8 cellular contexts compared by ENCODE assay signal in the genomic region with DNA sequence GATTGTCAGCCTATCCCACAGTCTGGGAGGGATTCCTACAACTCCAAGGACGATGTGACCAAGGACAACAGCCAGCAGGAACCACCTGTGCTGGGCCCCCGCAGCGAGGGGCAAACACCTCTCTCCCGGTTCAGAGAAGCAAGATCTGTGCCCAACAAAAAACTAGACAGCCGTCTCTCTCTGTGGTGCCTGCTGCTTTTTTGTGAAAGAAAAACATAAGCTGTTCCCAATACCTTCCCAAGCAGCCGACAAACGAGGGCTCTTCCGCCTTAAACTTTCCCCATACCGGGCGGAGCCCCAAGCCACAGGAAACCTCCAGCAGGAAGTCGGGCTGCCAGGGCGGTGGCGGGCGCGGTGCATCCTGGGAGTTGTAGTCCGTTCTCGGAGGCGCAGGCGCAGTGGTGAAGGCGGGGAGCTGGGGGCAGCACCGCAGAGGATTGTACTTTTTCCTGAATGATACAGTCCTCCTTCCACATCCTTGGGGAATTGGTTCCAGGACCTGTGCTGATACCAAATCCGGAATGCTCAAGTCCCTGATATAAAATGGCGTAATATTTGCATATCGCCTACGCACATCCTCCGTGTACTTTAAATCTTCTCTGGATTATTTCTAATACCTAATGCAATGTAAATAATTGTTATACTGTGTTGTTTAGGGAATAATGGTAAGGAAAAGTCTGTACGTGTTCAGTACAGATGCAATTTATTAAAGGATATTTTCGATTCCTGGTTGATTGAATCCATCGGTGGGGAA.
DNase-seq lines count a peak whose midpoint lies in the region; ATAC-seq and TF ChIP-seq lines count a peak whose summit lies in the region.

No MANE protein-coding gene starts in this region.

- peaks cover 34% of the 10 kb centered on the region for H3K4me1 ChIP-seq in adipocyte (ENCODE audit: control insufficient read depth, insufficient read depth, low read length)
- H3K4me1 ChIP-seq in parathyroid adenoma, result peaks cover 3% of the 10 kb centered on the region
- peaks cover 0 to 40% (median 25%) of the 10 kb centered on the region in 4 donors for H3K4me1 ChIP-seq in tibial nerve

- peak overlapping the region; percentile 97 for H2AFZ ChIP-seq in parathyroid adenoma

- H3K9ac ChIP-seq in adipocyte (ENCODE audit: low read length) (peak overlapping the region; percentile 98), parathyroid adenoma (peak overlapping the region; percentile 84)

- H3K36me3 ChIP-seq in adipocyte (ENCODE audit: control insufficient read depth, insufficient read depth, low read length, severe bottlenecking), result no peaks in the 10 kb centered on the region
- no peaks in the 10 kb centered on the region for H3K36me3 ChIP-seq in parathyroid adenoma (ENCODE audit: control insufficient read depth, insufficient read depth, low read length)
- H3K36me3 ChIP-seq in tibial nerve, result no peaks in the 10 kb centered on the region

- H3K27me3 ChIP-seq in adipocyte (replicated peaks; ENCODE audit: control insufficient read depth, insufficient read depth, low read length) (no peaks in the 10 kb centered on the region), parathyroid adenoma (ENCODE audit: control insufficient read depth, insufficient read depth, low read length) (no peaks in the 10 kb centered on the region), tibial nerve (no peaks in the 10 kb centered on the region)

- H3K27ac ChIP-seq in parathyroid adenoma (peak overlapping the region; percentile 96), tibial nerve (peak overlapping the region; percentile 95 to 98 (median 96))

- DNase-seq in GM12865 (ENCODE audit: low read depth) (peak; percentile 94), NCI-H1417 treated with DMSO at 0.1 percent for 48 hours (lab: John Stamatoyannopoulos, UW) (peak; percentile 90), SW 1271 (lab: John Stamatoyannopoulos, UW) (peak; percentile 80 to 90), adipocyte (ENCODE audit: low read depth) (peak; percentile 97), cardiac septum (ENCODE audit: low spot score) (peak; percentile 99), tibial nerve (ENCODE audit: low spot score in 2 of 2) (peak; percentile 92 to 95)

- TF ChIP-seq EP300 in tibial nerve (IDR thresholded peaks at IDR 0.05), result peak; percentile 81 to 99

- H3K4me2 ChIP-seq in parathyroid adenoma (ENCODE audit: low read length), result peak overlapping the region; percentile 78

- intact Hi-C loops in cardiac septum (cut with DNase I), result loop anchor here (1.0 to 10.0 kb wide), 8 partner anchors 63 to 273 kb away; a partner anchor contains a TSS

- TF ChIP-seq CTCF in GM12865 (IDR thresholded peaks at IDR 0.05; ENCODE audit: insufficient read depth, low read depth, low read length, missing control alignments) (no peak), parathyroid adenoma (IDR thresholded peaks at IDR 0.05) (no peak), tibial nerve (IDR thresholded peaks at IDR 0.05) (no peak)

- peak; percentile 60 for ATAC-seq in HG02763 (IDR thresholded peaks at IDR 0.05; ENCODE audit: unreplicated experiment)

- H3K4me3 ChIP-seq in GM12865 (ENCODE audit: low read depth, low read length) (peak overlapping the region; percentile 59), adipocyte (ENCODE audit: low read length) (peak overlapping the region; percentile 96), parathyroid adenoma (ENCODE audit: low read depth, low read length) (peak overlapping the region; percentile 83), tibial nerve (peak overlapping the region; percentile 65 to 85 (median 70))

- peaks cover 3% of the 10 kb centered on the region for H3K79me2 ChIP-seq in parathyroid adenoma

- TF ChIP-seq POLR2A in tibial nerve (IDR thresholded peaks at IDR 0.05), result peak; percentile 88 to 96

- no peaks in the 10 kb centered on the region for H3K9me3 ChIP-seq in adipocyte (ENCODE audit: control insufficient read depth, low read length)
- H3K9me3 ChIP-seq in parathyroid adenoma (ENCODE audit: control insufficient read depth, low read length), result no peaks in the 10 kb centered on the region
- no peaks in the 10 kb centered on the region for H3K9me3 ChIP-seq in tibial nerve

- 0% methylated on average over 29 of the region's 29 CpGs for whole genome bisulfite sequencing in tibial nerve, 2 donors

Comparison
In these comparisons a context has a peak if more than half of its experiments do, and no peak if none do; other contexts are left out.
1. Peak in every context shown above with its lines: DNase-seq, ATAC-seq, H3K4me3 ChIP-seq and H3K27ac ChIP-seq.